ENCODE assay signal across 18 cellular contexts in genomic region chr3:130582457-130583155, GRCh38.
DNase-seq lines count a peak whose midpoint lies in the region; ATAC-seq, FAIRE-seq and TF ChIP-seq lines count a peak whose summit lies in the region.
"Had no signal": no experiment of that assay in that cellular context is flagged by ENCODE, and none has a peak within 500 bp of the region (broad histone marks: within the 10 kb centered on the region; RNA-seq: fewer than 3 reads in every experiment).

No MANE protein-coding gene starts in this region.

- no peak overlapping the region for H3K4me3 Mint-ChIP-seq in activated T-helper 1 cell treated with anti-CD3 and anti-CD28 coated beads, Interleukin-12 subunit alpha, Interleukin-12 subunit beta, Interleukin-2, Interleukin-4 antibody, amounts not matched to agents 30 ng/mL and 10 ng/mL and 1 ng/mL, durations not matched to agents 14 hours and 24 hours and 36 hours
- no peak overlapping the region for H3K4me3 Mint-ChIP-seq in neural progenitor cell

- intact Hi-C loops in activated T-helper 1 cell treated with anti-CD3 and anti-CD28 coated beads, Interleukin-12 subunit alpha, Interleukin-12 subunit beta, Interleukin-2, Interleukin-4 antibody, amounts not matched to agents 30 ng/mL and 10 ng/mL and 1 ng/mL, durations not matched to agents 14 hours and 24 hours and 36 hours (cut with micrococcal nuclease), result no loop called here

- H3K36me3 ChIP-seq in neural progenitor cell, result no peaks in the 10 kb centered on the region
- H3K36me3 ChIP-seq: gastroesophageal sphincter, neutrophil had no signal

- ATAC-seq in GM21360 (IDR thresholded peaks at IDR 0.05; ENCODE audit: unreplicated experiment) (peak; percentile 92), HG02973 (IDR thresholded peaks at IDR 0.05; ENCODE audit: unreplicated experiment) (peak; percentile 86), HG03175 (IDR thresholded peaks at IDR 0.05; ENCODE audit: unreplicated experiment) (no peak), HG02970 (IDR thresholded peaks at IDR 0.05; ENCODE audit: low FRiP score, unreplicated experiment) (no peak)
- ATAC-seq: gastroesophageal sphincter, HCT116 had no signal

- H3K4me2 ChIP-seq in neural progenitor cell, result no peak overlapping the region

- H3K9me3 ChIP-seq in neural progenitor cell (ENCODE audit: low read depth), result no peaks in the 10 kb centered on the region
- H3K9me3 ChIP-seq: gastroesophageal sphincter, neutrophil had no signal

- no peak overlapping the region for H3K4me3 ChIP-seq in neural progenitor cell
- H3K4me3 ChIP-seq: gastroesophageal sphincter had no signal

- no peak for DNase-seq in GM12892 (ENCODE audit: insufficient read length)
- DNase-seq in globus pallidus (ENCODE audit: low spot score), result peak; percentile 4
- no peak for DNase-seq in activated T-helper 1 cell treated with anti-CD3 and anti-CD28 coated beads, Interleukin-12 subunit alpha, Interleukin-12 subunit beta, Interleukin-2, Interleukin-4 antibody, amounts not matched to agents 30 ng/mL and 10 ng/mL and 1 ng/mL, durations not matched to agents 14 hours and 24 hours and 36 hours (ENCODE audit: low spot score)
- DNase-seq in neural progenitor cell (ENCODE audit: low spot score), result no peak
- DNase-seq: activated T-cell treated with anti-CD3 and anti-CD28 coated beads, Interleukin-2, amount 50 U/mL, for 1 hour; DMS79 treated with DMSO at 0.1 percent for 48 hours; effector CD4-positive, alpha-beta T cell; NCI-H1417 treated with DMSO at 0.1 percent for 48 hours; SIG-M5 had no signal

- no peak overlapping the region for H3K9ac ChIP-seq in neural progenitor cell

- H3K36me3 Mint-ChIP-seq in activated T-helper 1 cell treated with anti-CD3 and anti-CD28 coated beads, Interleukin-12 subunit alpha, Interleukin-12 subunit beta, Interleukin-2, Interleukin-4 antibody, amounts not matched to agents 30 ng/mL and 10 ng/mL and 1 ng/mL, durations not matched to agents 14 hours and 24 hours and 36 hours (ENCODE audit: low read depth), result no peaks in the 10 kb centered on the region
- no peaks in the 10 kb centered on the region for H3K36me3 Mint-ChIP-seq in neural progenitor cell

- no peaks in the 10 kb centered on the region for H3F3A ChIP-seq in neural progenitor cell (ENCODE audit: low read depth)

- H3K27me3 Mint-ChIP-seq in activated T-helper 1 cell treated with anti-CD3 and anti-CD28 coated beads, Interleukin-12 subunit alpha, Interleukin-12 subunit beta, Interleukin-2, Interleukin-4 antibody, amounts not matched to agents 30 ng/mL and 10 ng/mL and 1 ng/mL, durations not matched to agents 14 hours and 24 hours and 36 hours (ENCODE audit: insufficient read depth), result peaks cover 7% of the 10 kb centered on the region
- H3K27me3 Mint-ChIP-seq in neural progenitor cell (ENCODE audit: insufficient read depth, low read depth), result no peaks in the 10 kb centered on the region

- TF ChIP-seq CTCF in neural progenitor cell (IDR thresholded peaks at IDR 0.05), result no peak

- no peak for TF ChIP-seq POLR2A in GM12892 (IDR thresholded peaks at IDR 0.05; ENCODE audit: low read depth, low read length)

- no peaks in the 10 kb centered on the region for H3K9me3 Mint-ChIP-seq in activated T-helper 1 cell treated with anti-CD3 and anti-CD28 coated beads, Interleukin-12 subunit alpha, Interleukin-12 subunit beta, Interleukin-2, Interleukin-4 antibody, amounts not matched to agents 30 ng/mL and 10 ng/mL and 1 ng/mL, durations not matched to agents 14 hours and 24 hours and 36 hours
- no peaks in the 10 kb centered on the region for H3K9me3 Mint-ChIP-seq in neural progenitor cell

- no peaks in the 10 kb centered on the region for H3K4me1 Mint-ChIP-seq in activated T-helper 1 cell treated with anti-CD3 and anti-CD28 coated beads, Interleukin-12 subunit alpha, Interleukin-12 subunit beta, Interleukin-2, Interleukin-4 antibody, amounts not matched to agents 30 ng/mL and 10 ng/mL and 1 ng/mL, durations not matched to agents 14 hours and 24 hours and 36 hours (ENCODE audit: low read depth)
- H3K4me1 Mint-ChIP-seq in neural progenitor cell, result no peaks in the 10 kb centered on the region

- FAIRE-seq in GM12892 (lab: Jason Lieb, UNC), result peak; percentile 70
- FAIRE-seq: GM18507 had no signal

- H4K20me1 ChIP-seq in neural progenitor cell (ENCODE audit: low read depth), result no peaks in the 10 kb centered on the region

- H3K27ac Mint-ChIP-seq in activated T-helper 1 cell treated with anti-CD3 and anti-CD28 coated beads, Interleukin-12 subunit alpha, Interleukin-12 subunit beta, Interleukin-2, Interleukin-4 antibody, amounts not matched to agents 30 ng/mL and 10 ng/mL and 1 ng/mL, durations not matched to agents 14 hours and 24 hours and 36 hours, result no peak overlapping the region
- no peak overlapping the region for H3K27ac Mint-ChIP-seq in neural progenitor cell

- H3K4me1 ChIP-seq in neural progenitor cell, result no peaks in the 10 kb centered on the region

- H3K27me3 ChIP-seq in neural progenitor cell, result no peaks in the 10 kb centered on the region
- H3K27me3 ChIP-seq: gastroesophageal sphincter, neutrophil had no signal

- no peak overlapping the region for H2AFZ ChIP-seq in neural progenitor cell (replicated peaks)

- no peaks in the 10 kb centered on the region for H3K79me2 ChIP-seq in neural progenitor cell (ENCODE audit: low read depth)

- H3K27ac ChIP-seq in neural progenitor cell, result no peak overlapping the region
- H3K27ac ChIP-seq: gastroesophageal sphincter, neutrophil, VCaP had no signal

Comparison
In these comparisons a context has a peak if more than half of its experiments do, and no peak if none do; other contexts are left out.
1. ATAC-seq: peak in GM21360 (single experiment) and HG02973 (single experiment); none in HG03175 (single experiment) and HG02970 (single experiment).